1 cellular context compared by ENCODE assay signal in the genomic region with DNA sequence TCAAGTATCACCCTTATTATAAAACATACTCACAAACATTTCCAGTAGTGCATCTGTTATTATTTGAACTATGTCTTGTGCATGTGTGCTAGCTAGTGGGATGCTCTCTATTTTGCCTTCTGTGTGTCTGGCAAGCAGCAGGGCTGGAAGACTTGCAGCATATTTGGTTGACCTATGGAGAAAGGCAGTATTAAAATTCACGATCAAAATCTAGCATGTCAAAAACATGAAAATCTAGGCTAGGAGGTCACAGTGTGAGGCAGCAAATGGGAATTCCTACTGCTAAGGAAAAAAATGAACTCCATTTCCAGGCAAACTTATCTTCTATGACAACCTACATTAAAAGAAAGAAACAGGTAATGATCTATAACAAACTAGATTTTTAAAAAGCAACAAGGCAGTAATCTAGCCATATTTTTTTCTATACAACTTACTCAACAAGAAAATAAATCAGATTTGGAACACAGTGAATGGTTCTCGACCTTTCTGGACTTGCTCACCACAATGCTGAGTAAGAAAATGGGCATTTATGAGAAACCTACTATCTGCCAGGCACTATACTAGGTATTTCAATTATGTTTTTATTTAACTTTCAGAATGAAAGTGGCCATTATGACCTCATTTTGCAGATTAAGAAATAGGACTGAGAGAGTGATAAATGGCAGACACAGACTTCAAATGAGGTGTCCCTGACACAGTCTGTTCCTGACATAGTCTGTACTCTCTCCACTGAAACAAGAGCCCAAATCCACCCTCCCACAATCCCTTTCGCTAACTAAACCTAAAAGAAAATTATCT.
TF ChIP-seq lines count a peak whose summit lies in the region.

No MANE protein-coding gene starts in this region.

TF ChIP-seq in WTC11, 78 proteins besides CTCF, POLR2A, EP300 and RAD21 (continued from another document):
- TF ChIP-seq, protein P1, sequence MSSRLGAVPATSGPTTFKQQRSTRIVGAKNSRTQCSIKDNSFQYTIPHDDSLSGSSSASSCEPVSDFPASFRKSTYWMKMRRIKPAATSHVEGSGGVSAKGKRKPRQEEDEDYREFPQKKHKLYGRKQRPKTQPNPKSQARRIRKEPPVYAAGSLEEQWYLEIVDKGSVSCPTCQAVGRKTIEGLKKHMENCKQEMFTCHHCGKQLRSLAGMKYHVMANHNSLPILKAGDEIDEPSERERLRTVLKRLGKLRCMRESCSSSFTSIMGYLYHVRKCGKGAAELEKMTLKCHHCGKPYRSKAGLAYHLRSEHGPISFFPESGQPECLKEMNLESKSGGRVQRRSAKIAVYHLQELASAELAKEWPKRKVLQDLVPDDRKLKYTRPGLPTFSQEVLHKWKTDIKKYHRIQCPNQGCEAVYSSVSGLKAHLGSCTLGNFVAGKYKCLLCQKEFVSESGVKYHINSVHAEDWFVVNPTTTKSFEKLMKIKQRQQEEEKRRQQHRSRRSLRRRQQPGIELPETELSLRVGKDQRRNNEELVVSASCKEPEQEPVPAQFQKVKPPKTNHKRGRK (CRISPR knock-in tag; IDR thresholded peaks at IDR 0.05; ENCODE audit: borderline replicate concordance) = no peak
- no peak for TF ChIP-seq ZNF416 (CRISPR knock-in tag; IDR thresholded peaks at IDR 0.05)
